ENCODE assay signal across 26 cellular contexts in the genomic region with DNA sequence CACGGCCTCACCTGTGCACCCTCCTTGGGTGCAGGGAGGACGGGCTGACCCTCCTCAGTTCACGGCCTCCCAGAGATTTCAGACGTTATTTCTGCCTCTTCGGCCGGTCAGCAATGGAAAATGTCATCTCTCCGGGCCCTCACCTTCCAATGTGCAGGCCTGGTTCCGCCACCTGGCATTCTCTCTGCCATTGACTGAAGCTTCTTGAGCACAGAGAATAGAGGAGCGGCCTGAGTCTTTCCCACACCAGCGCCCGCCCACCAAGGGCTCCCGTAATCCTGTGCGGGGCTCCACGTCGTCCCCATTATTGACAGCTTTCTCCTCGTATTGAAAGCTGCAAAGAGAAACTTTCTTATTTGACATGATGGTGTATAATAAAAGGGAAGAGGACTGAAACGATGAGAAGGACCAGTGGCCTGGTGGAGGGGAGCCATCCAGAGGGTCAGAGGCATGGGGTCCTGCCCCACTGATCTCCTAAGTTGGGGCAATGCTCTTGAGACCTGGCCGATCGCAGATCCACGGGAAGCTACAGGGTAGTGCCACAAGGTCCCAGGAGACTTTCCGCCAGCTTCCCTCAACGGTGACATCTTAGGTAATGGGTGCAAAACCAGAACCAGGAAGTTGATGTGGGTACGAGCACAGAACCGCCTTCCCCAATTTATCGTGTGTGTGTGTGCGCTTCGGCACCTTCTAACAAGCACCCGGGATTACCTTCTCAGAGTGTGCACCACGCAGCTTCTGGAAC. TPM values are rescaled to one million over a fixed set of nuclear protein-coding genes. Genes with fewer than 3 reads are reported as not detected.
DNase-seq lines count a peak whose midpoint lies in the region; ATAC-seq and TF ChIP-seq lines count a peak whose summit lies in the region.
"Had no signal": no experiment of that assay in that cellular context is flagged by ENCODE, and none has a peak within 500 bp of the region (broad histone marks: within the 10 kb centered on the region; RNA-seq: fewer than 3 reads in every experiment).

No MANE protein-coding gene starts in this region.

- DNase-seq in Right ventricle myocardium inferior (ENCODE audit: missing footprints): peak; percentile 32
- DNase-seq in left ventricle myocardium superior: no peak
- DNase-seq in left ventricle myocardium inferior: peak; percentile 5
- peak; percentile 34 for DNase-seq in osteoblast (ENCODE audit: insufficient read length, low spot score, missing footprints)
- DNase-seq in aorta: peak; percentile 20 to 35
- DNase-seq in NCI-H2171 treated with DMSO at 0.1 percent for 48 hours (lab: John Stamatoyannopoulos, UW): no peak
- DNase-seq in midbrain (lab: John Stamatoyannopoulos, UW): no peak
- no peak for DNase-seq in activated T-cell treated with anti-CD3 and anti-CD28 coated beads, Interleukin-2, amount 50 U/mL, for 4 hours
- DNase-seq: activated CD4-positive, alpha-beta T cell treated with anti-CD3 and anti-CD28 coated beads for 48 hours; activated CD8-positive, alpha-beta memory T cell treated with anti-CD3 and anti-CD28 coated beads for 24 hours; activated naive CD8-positive, alpha-beta T cell treated with anti-CD3 and anti-CD28 coated beads, Interleukin-2, amount 50 U/mL, for 24 hours; activated T-cell treated with anti-CD3 and anti-CD28 coated beads, Interleukin-2, amount 50 U/mL, for 24 hours; DMS 273 treated with DMSO at 0.1 percent for 48 hours; GM23248; HFFc6; NCI-H1436; NCI-H2081 treated with DMSO at 0.1 percent for 48 hours; NCI-H446 treated with DMSO at 0.1 percent for 48 hours; NCI-H82; RPMI8226; SK-N-SH; T-helper 17 cell had no signal

- no peak overlapping the region for H3K4me3 ChIP-seq in left ventricle myocardium inferior
- H3K4me3 ChIP-seq in osteoblast (ENCODE audit: insufficient read depth, low read length): no peak overlapping the region
- H3K4me3 ChIP-seq in aorta (ENCODE audit: low read length in 2 of 2): no peak overlapping the region
- H3K4me3 ChIP-seq: gastrocnemius medialis, GM23248 had no signal

- ATAC-seq in Right ventricle myocardium inferior: no peak
- ATAC-seq in left ventricle myocardium superior: no peak
- no peak for ATAC-seq in aorta (ENCODE audit: low FRiP score)
- no peak for ATAC-seq in activated T-cell treated with anti-CD3 and anti-CD28 coated beads, Interleukin-2, amount 50 U/mL, for 4 hours
- ATAC-seq: activated naive CD8-positive, alpha-beta T cell treated with anti-CD3 and anti-CD28 coated beads, Interleukin-2, amount 50 U/mL, for 24 hours; gastrocnemius medialis; T-helper 17 cell had no signal

- H3K9me3 Mint-ChIP-seq in activated T-cell treated with anti-CD3 and anti-CD28 coated beads, Interleukin-2, amount 50 U/mL, for 4 hours: no peaks in the 10 kb centered on the region
- H3K9me3 Mint-ChIP-seq: activated T-cell treated with anti-CD3 and anti-CD28 coated beads, Interleukin-2, amount 50 U/mL, for 24 hours; CD8-positive, alpha-beta memory T cell; HFFc6 had no signal

- H3K27ac ChIP-seq in left ventricle myocardium inferior (replicated peaks) (no peak overlapping the region), osteoblast (ENCODE audit: low read depth, low read length) (no peak overlapping the region), aorta (ENCODE audit: low read depth in 1 of 2, low read length in 2 of 2) (no peak overlapping the region)
- H3K27ac ChIP-seq: 22Rv1, gastrocnemius medialis, GM23248, KMS-11 had no signal

- H3K36me3 Mint-ChIP-seq in activated T-cell treated with anti-CD3 and anti-CD28 coated beads, Interleukin-2, amount 50 U/mL, for 4 hours (ENCODE audit: insufficient read depth): no peaks in the 10 kb centered on the region
- H3K36me3 Mint-ChIP-seq: CD8-positive, alpha-beta memory T cell had no signal

- H3K4me2 ChIP-seq in osteoblast (ENCODE audit: insufficient read depth, low read length): no peak overlapping the region
- H3K4me2 ChIP-seq: KMS-11, SK-N-SH had no signal

- H3K4me1 ChIP-seq in left ventricle myocardium inferior: peaks cover 18% of the 10 kb centered on the region
- H3K4me1 ChIP-seq in osteoblast (ENCODE audit: insufficient read depth, low read length): no peaks in the 10 kb centered on the region
- H3K4me1 ChIP-seq in aorta (ENCODE audit: control insufficient read depth in 1 of 2, insufficient read depth in 2 of 2, low read length in 2 of 2): no peaks in the 10 kb centered on the region
- H3K4me1 ChIP-seq: gastrocnemius medialis had no signal

- H2AFZ ChIP-seq in osteoblast (ENCODE audit: low read length): no peak overlapping the region
- H2AFZ ChIP-seq: GM23248 had no signal

- no peak overlapping the region for H3K4me3 Mint-ChIP-seq in activated T-cell treated with anti-CD3 and anti-CD28 coated beads, Interleukin-2, amount 50 U/mL, for 4 hours
- H3K4me3 Mint-ChIP-seq: activated naive CD8-positive, alpha-beta T cell treated with anti-CD3 and anti-CD28 coated beads, Interleukin-2, amount 50 U/mL, for 24 hours; activated T-cell treated with anti-CD3 and anti-CD28 coated beads, Interleukin-2, amount 50 U/mL, for 24 hours; CD8-positive, alpha-beta memory T cell; HFFc6; T-helper 17 cell had no signal

- no peaks in the 10 kb centered on the region for H3K4me1 Mint-ChIP-seq in activated T-cell treated with anti-CD3 and anti-CD28 coated beads, Interleukin-2, amount 50 U/mL, for 4 hours (ENCODE audit: low read depth)
- H3K4me1 Mint-ChIP-seq: activated naive CD8-positive, alpha-beta T cell treated with anti-CD3 and anti-CD28 coated beads, Interleukin-2, amount 50 U/mL, for 24 hours; CD8-positive, alpha-beta memory T cell had no signal

- H3K79me2 ChIP-seq in osteoblast (ENCODE audit: insufficient read depth, low read length): no peaks in the 10 kb centered on the region

- H3K36me3 ChIP-seq in left ventricle myocardium inferior: peaks cover 62% of the 10 kb centered on the region
- H3K36me3 ChIP-seq in osteoblast (ENCODE audit: insufficient read depth, low read length): no peaks in the 10 kb centered on the region
- no peaks in the 10 kb centered on the region for H3K36me3 ChIP-seq in aorta (ENCODE audit: control insufficient read depth in 1 of 2, insufficient read depth in 2 of 2, low read length in 1 of 2)
- H3K36me3 ChIP-seq: gastrocnemius medialis had no signal

- no peaks in the 10 kb centered on the region for H4K20me1 ChIP-seq in osteoblast (ENCODE audit: insufficient read depth, low read length)

- no peaks in the 10 kb centered on the region for H3K27me3 ChIP-seq in left ventricle myocardium inferior (ENCODE audit: low read depth)
- H3K27me3 ChIP-seq in osteoblast (ENCODE audit: insufficient read depth, low read length): no peaks in the 10 kb centered on the region
- H3K27me3 ChIP-seq in aorta (ENCODE audit: control insufficient read depth in 1 of 2, insufficient read depth in 2 of 2, low read length in 1 of 2): no peaks in the 10 kb centered on the region
- H3K27me3 ChIP-seq: gastrocnemius medialis had no signal

- H3K9me3 ChIP-seq in left ventricle myocardium inferior (replicated peaks): no peaks in the 10 kb centered on the region
- no peaks in the 10 kb centered on the region for H3K9me3 ChIP-seq in osteoblast (ENCODE audit: low read depth, low read length)
- H3K9me3 ChIP-seq in aorta (ENCODE audit: control insufficient read depth, low read length): no peaks in the 10 kb centered on the region
- H3K9me3 ChIP-seq: gastrocnemius medialis, SK-N-SH had no signal

- 93 to 94% methylated on average over 29 of the region's 29 CpGs for WGBS in aorta, 2 donors

- intact Hi-C loops in Right ventricle myocardium inferior (cut with DNase I): no loop called here
- intact Hi-C loops in left ventricle myocardium superior (cut with micrococcal nuclease): no loop called here
- intact Hi-C loops in left ventricle myocardium inferior (cut with micrococcal nuclease): no loop called here
- intact Hi-C loops in aorta (cut with DNase I): no loop called here

- TF ChIP-seq CTCF in left ventricle myocardium inferior (IDR thresholded peaks at IDR 0.05; ENCODE audit: borderline replicate concordance) (no peak), osteoblast (IDR thresholded peaks at IDR 0.05; ENCODE audit: extremely low read depth, low read depth, low read length) (no peak)

- no peaks in the 10 kb centered on the region for H3K27me3 Mint-ChIP-seq in activated T-cell treated with anti-CD3 and anti-CD28 coated beads, Interleukin-2, amount 50 U/mL, for 4 hours (ENCODE audit: low read depth)
- H3K27me3 Mint-ChIP-seq: activated T-cell treated with anti-CD3 and anti-CD28 coated beads, Interleukin-2, amount 50 U/mL, for 24 hours; CD8-positive, alpha-beta memory T cell had no signal

RNA-seq across cellular contexts. Expression of gene HTRA3, which starts 20.6 kb away (rescaled TPM):
- total RNA-seq in Right ventricle myocardium inferior (131 TPM), left ventricle myocardium superior (95.6 TPM), left ventricle myocardium inferior (119 TPM), osteoblast (4.0 and 11.5 TPM in 2 replicates), aorta (100 to 1,000 TPM in 1 of 2 donors, 10 to 100 TPM in 1; 31.8 to 129 TPM)
- 1 to 10 TPM; 1.1 to 5.2 TPM for polyA plus RNA-seq in aorta
- total RNA-seq in activated T-cell treated with anti-CD3 and anti-CD28 coated beads, Interleukin-2, amount 50 U/mL, for 4 hours: not detected
- total RNA-seq: CD8-positive, alpha-beta memory T cell; T-helper 17 cell had no signal
- polyA plus RNA-seq: CD8-positive, alpha-beta memory T cell had no signal

Comparison
In these comparisons a context has a peak if more than half of its experiments do, and no peak if none do; other contexts are left out.
1. DNase-seq: peak in Right ventricle myocardium inferior (single experiment), left ventricle myocardium inferior (single experiment), osteoblast (single experiment) and aorta (2 of 2); none in left ventricle myocardium superior (single experiment), NCI-H2171 treated with DMSO at 0.1 percent for 48 hours (single experiment), midbrain (single experiment) and activated T-cell treated with anti-CD3 and anti-CD28 coated beads, Interleukin-2, amount 50 U/mL, for 4 hours (single experiment).